In the genomic region with DNA sequence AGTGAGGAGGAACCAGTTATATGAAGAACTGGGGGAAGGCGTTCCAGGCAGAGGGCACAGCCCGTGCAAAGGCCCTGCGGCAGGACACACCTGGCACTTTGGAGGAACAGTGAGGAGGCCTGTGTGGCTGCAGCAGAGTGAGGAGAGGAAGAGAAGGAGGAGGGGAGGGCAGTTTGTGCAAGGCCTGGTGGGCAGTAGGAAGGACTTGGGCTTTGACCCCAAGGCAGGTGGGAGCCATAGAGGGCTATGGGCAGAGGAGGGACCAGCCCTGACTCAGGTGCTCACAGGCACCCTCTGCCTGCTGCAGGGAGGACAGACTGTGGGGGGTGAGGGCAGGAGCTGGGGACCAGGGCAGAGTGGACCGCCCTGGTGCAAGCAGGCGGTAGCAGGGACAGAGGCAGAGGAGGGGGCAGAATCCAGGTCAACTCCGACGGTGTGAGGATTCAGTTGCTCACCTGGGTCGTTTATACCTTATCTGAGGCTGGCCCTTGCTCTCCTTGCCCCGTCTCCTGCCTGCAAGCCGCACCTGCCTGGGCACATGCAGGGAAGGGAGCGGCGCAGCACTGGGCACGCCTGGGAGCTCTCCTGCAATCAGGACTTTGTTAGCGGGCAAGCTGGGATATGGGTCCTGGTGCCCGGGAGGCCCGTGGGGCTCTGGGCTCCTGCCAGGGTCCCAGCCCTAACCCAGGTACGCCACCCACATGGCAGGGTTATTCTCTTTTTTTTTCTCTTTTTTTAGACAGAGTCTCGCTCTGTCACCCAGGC, we compare ENCODE assay signal across 22 cellular contexts. TPM values are rescaled to one million over a fixed set of nuclear protein-coding genes. Genes with fewer than 3 reads are reported as not detected.
A peak's percentile ranks its signal among the peaks of the same experiment; 100 is the strongest.
DNase-seq lines count a peak whose midpoint lies in the region; ATAC-seq and TF ChIP-seq lines count a peak whose summit lies in the region.
"Had no signal": no experiment of that assay in that cellular context is flagged by ENCODE, and none has a peak within 500 bp of the region (broad histone marks: within the 10 kb centered on the region; RNA-seq: fewer than 3 reads in every experiment).

No MANE protein-coding gene starts in this region.

- no peak overlapping the region for H3K4me3 Mint-ChIP-seq in activated CD8-positive, alpha-beta T cell treated with anti-CD3 and anti-CD28 coated beads for 36 hours
- H3K4me3 Mint-ChIP-seq in activated CD8-positive, alpha-beta T cell treated with anti-CD3 and anti-CD28 coated beads, Interleukin-2, amount 10 ng/mL, durations not matched to agents 7 days and 5 days, result no peak overlapping the region
- H3K4me3 Mint-ChIP-seq in activated CD8-positive, alpha-beta memory T cell treated with anti-CD3 and anti-CD28 coated beads, Interleukin-2, amount 10 ng/mL, durations not matched to agents 7 days and 5 days, result no peak overlapping the region
- H3K4me3 Mint-ChIP-seq: GM23338; IgD-negative memory B cell; memory B cell; natural killer cell treated with Interleukin-12 subunit alpha and Interleukin-12 subunit beta and Interleukin-15 and Interleukin-18, amount 100 ng/mL, for 72 hours had no signal

- TF ChIP-seq EP300 in ovary (IDR thresholded peaks at IDR 0.05), result no peak

- H3K9me3 ChIP-seq in esophagus squamous epithelium (no peaks in the 10 kb centered on the region), ovary (no peaks in the 10 kb centered on the region), thoracic aorta (no peaks in the 10 kb centered on the region)
- H3K9me3 ChIP-seq: SJSA1, tibial nerve had no signal

- DNase-seq in activated CD8-positive, alpha-beta T cell treated with anti-CD3 and anti-CD28 coated beads for 36 hours, result no peak
- no peak for DNase-seq in activated CD8-positive, alpha-beta T cell treated with anti-CD3 and anti-CD28 coated beads, Interleukin-2, amount 10 ng/mL, durations not matched to agents 7 days and 5 days
- no peak for DNase-seq in esophagus squamous epithelium (lab: John Stamatoyannopoulos, UW)
- no peak for DNase-seq in ovary
- DNase-seq in thoracic aorta (ENCODE audit: low spot score), result no peak
- no peak for DNase-seq in activated CD4-positive, alpha-beta T cell treated with anti-CD3 and anti-CD28 coated beads, Interleukin-2, amount 50 U/mL, for 1 hour
- DNase-seq in NCI-H345 (lab: John Stamatoyannopoulos, UW), result no peak
- no peak for DNase-seq in activated CD8-positive, alpha-beta memory T cell treated with anti-CD3 and anti-CD28 coated beads, Interleukin-2, amount 10 ng/mL, durations not matched to agents 7 days and 5 days
- DNase-seq: activated gamma-delta T cell; aorta; C1 segment of cervical spinal cord; DMS 273 treated with DMSO at 0.1 percent for 48 hours; NCI-H2029 treated with DMSO at 0.1 percent for 48 hours; NCI-H526; stimulated activated CD4-positive, alpha-beta T cell treated with anti-CD3 and anti-CD28 coated beads, Interleukin-4, amount 100 ng/mL, for 1 hour had no signal

- 33 to 71% methylated on average over 15 to 16 of the region's 18 CpGs for WGBS in esophagus squamous epithelium, 2 donors
- WGBS in ovary, 3 donors, result 84 to 86% (median 86%) methylated on average over 18 of the region's 18 CpGs

- H3K4me1 ChIP-seq in esophagus squamous epithelium (peaks cover 74 to 100% (median 89%) of the 10 kb centered on the region in 3 donors), ovary (ENCODE audit: insufficient read depth) (peaks cover 22% of the 10 kb centered on the region), thoracic aorta (ENCODE audit: control insufficient read depth in 1 of 2, low read depth in 2 of 2) (peaks cover 29 to 67% of the 10 kb centered on the region in 2 donors)

- no peaks in the 10 kb centered on the region for H3K4me1 Mint-ChIP-seq in activated CD8-positive, alpha-beta T cell treated with anti-CD3 and anti-CD28 coated beads for 36 hours (ENCODE audit: low read depth)
- H3K4me1 Mint-ChIP-seq in activated CD8-positive, alpha-beta T cell treated with anti-CD3 and anti-CD28 coated beads, Interleukin-2, amount 10 ng/mL, durations not matched to agents 7 days and 5 days (ENCODE audit: low read depth), result no peaks in the 10 kb centered on the region
- no peaks in the 10 kb centered on the region for H3K4me1 Mint-ChIP-seq in activated CD8-positive, alpha-beta memory T cell treated with anti-CD3 and anti-CD28 coated beads, Interleukin-2, amount 10 ng/mL, durations not matched to agents 7 days and 5 days

- intact Hi-C loops in activated CD8-positive, alpha-beta T cell treated with anti-CD3 and anti-CD28 coated beads for 36 hours (cut with micrococcal nuclease), result no loop called here
- intact Hi-C loops in esophagus squamous epithelium (cut with DNase I), result no loop called here
- intact Hi-C loops in ovary (cut with DNase I), result loop anchor here in 1 of 4 donors (10.0 kb wide), 1 partner anchor 56 kb away; no protein-coding TSS in a partner anchor

- peak overlapping the region; percentile 95 to 99 (median 98) for H3K27ac ChIP-seq in esophagus squamous epithelium
- H3K27ac ChIP-seq in ovary, result peak overlapping the region; percentile 34 to 57
- peak overlapping the region; percentile 36 to 99 for H3K27ac ChIP-seq in thoracic aorta
- H3K27ac ChIP-seq: SJSA1 had no signal

- H3K4me3 ChIP-seq in esophagus squamous epithelium (peak overlapping the region in 1 of 4 donors; percentile 2), ovary (no peak overlapping the region), thoracic aorta (no peak overlapping the region)
- H3K4me3 ChIP-seq: GM23338, SJSA1, tibial nerve had no signal

- TF ChIP-seq CTCF in activated CD8-positive, alpha-beta T cell treated with anti-CD3 and anti-CD28 coated beads for 36 hours (IDR thresholded peaks at IDR 0.05), result no peak
- TF ChIP-seq CTCF in esophagus squamous epithelium (IDR thresholded peaks at IDR 0.05), result peak in 1 of 6 experiments; percentile 23
- no peak for TF ChIP-seq CTCF in ovary (IDR thresholded peaks at IDR 0.05)
- no peak for TF ChIP-seq CTCF in thoracic aorta (IDR thresholded peaks at IDR 0.05)

- TF ChIP-seq POLR2A in esophagus squamous epithelium (IDR thresholded peaks at IDR 0.05), result no peak
- TF ChIP-seq POLR2A in ovary (IDR thresholded peaks at IDR 0.05), result no peak

- peak; percentile 17 for ATAC-seq in activated CD8-positive, alpha-beta T cell treated with anti-CD3 and anti-CD28 coated beads for 36 hours
- ATAC-seq in activated CD8-positive, alpha-beta T cell treated with anti-CD3 and anti-CD28 coated beads, Interleukin-2, amount 10 ng/mL, durations not matched to agents 7 days and 5 days, result no peak
- no peak for ATAC-seq in thoracic aorta (ENCODE audit: insufficient number of reproducible peaks, low FRiP score, low read depth)
- no peak for ATAC-seq in activated CD8-positive, alpha-beta memory T cell treated with anti-CD3 and anti-CD28 coated beads, Interleukin-2, amount 10 ng/mL, durations not matched to agents 7 days and 5 days
- ATAC-seq: GM23338; natural killer cell treated with Interleukin-12 subunit alpha and Interleukin-12 subunit beta and Interleukin-15 and Interleukin-18, amount 100 ng/mL, for 72 hours; sciatic nerve had no signal

- no peaks in the 10 kb centered on the region for H3K27me3 Mint-ChIP-seq in activated CD8-positive, alpha-beta T cell treated with anti-CD3 and anti-CD28 coated beads for 36 hours
- H3K27me3 Mint-ChIP-seq in activated CD8-positive, alpha-beta T cell treated with anti-CD3 and anti-CD28 coated beads, Interleukin-2, amount 10 ng/mL, durations not matched to agents 7 days and 5 days (ENCODE audit: low read depth), result no peaks in the 10 kb centered on the region
- no peaks in the 10 kb centered on the region for H3K27me3 Mint-ChIP-seq in activated CD8-positive, alpha-beta memory T cell treated with anti-CD3 and anti-CD28 coated beads, Interleukin-2, amount 10 ng/mL, durations not matched to agents 7 days and 5 days
- H3K27me3 Mint-ChIP-seq: memory B cell; natural killer cell treated with Interleukin-12 subunit alpha and Interleukin-12 subunit beta and Interleukin-15 and Interleukin-18, amount 100 ng/mL, for 72 hours had no signal

- H3K9me3 Mint-ChIP-seq in activated CD8-positive, alpha-beta T cell treated with anti-CD3 and anti-CD28 coated beads for 36 hours, result no peaks in the 10 kb centered on the region
- no peaks in the 10 kb centered on the region for H3K9me3 Mint-ChIP-seq in activated CD8-positive, alpha-beta T cell treated with anti-CD3 and anti-CD28 coated beads, Interleukin-2, amount 10 ng/mL, durations not matched to agents 7 days and 5 days (ENCODE audit: insufficient read depth)
- H3K9me3 Mint-ChIP-seq in activated CD8-positive, alpha-beta memory T cell treated with anti-CD3 and anti-CD28 coated beads, Interleukin-2, amount 10 ng/mL, durations not matched to agents 7 days and 5 days (ENCODE audit: low read depth), result no peaks in the 10 kb centered on the region
- H3K9me3 Mint-ChIP-seq: memory B cell; natural killer cell treated with Interleukin-12 subunit alpha and Interleukin-12 subunit beta and Interleukin-15 and Interleukin-18, amount 100 ng/mL, for 72 hours had no signal

- no peaks in the 10 kb centered on the region for H3K36me3 Mint-ChIP-seq in activated CD8-positive, alpha-beta T cell treated with anti-CD3 and anti-CD28 coated beads for 36 hours (ENCODE audit: low read depth)
- no peaks in the 10 kb centered on the region for H3K36me3 Mint-ChIP-seq in activated CD8-positive, alpha-beta T cell treated with anti-CD3 and anti-CD28 coated beads, Interleukin-2, amount 10 ng/mL, durations not matched to agents 7 days and 5 days (ENCODE audit: low read depth)
- no peaks in the 10 kb centered on the region for H3K36me3 Mint-ChIP-seq in activated CD8-positive, alpha-beta memory T cell treated with anti-CD3 and anti-CD28 coated beads, Interleukin-2, amount 10 ng/mL, durations not matched to agents 7 days and 5 days
- H3K36me3 Mint-ChIP-seq: natural killer cell treated with Interleukin-12 subunit alpha and Interleukin-12 subunit beta and Interleukin-15 and Interleukin-18, amount 100 ng/mL, for 72 hours had no signal

- POLR2A ChIA-PET in activated CD8-positive, alpha-beta T cell treated with anti-CD3 and anti-CD28 coated beads for 36 hours (lab: Charles Lee), result no interaction called here
- POLR2A ChIA-PET in activated CD8-positive, alpha-beta T cell treated with anti-CD3 and anti-CD28 coated beads, Interleukin-2, amount 10 ng/mL, durations not matched to agents 7 days and 5 days (lab: Charles Lee), result no interaction called here

- peaks cover 0 to 7% (median 0%) of the 10 kb centered on the region in 3 donors for H3K36me3 ChIP-seq in esophagus squamous epithelium
- H3K36me3 ChIP-seq in ovary, result no peaks in the 10 kb centered on the region
- no peaks in the 10 kb centered on the region for H3K36me3 ChIP-seq in thoracic aorta
- H3K36me3 ChIP-seq: tibial nerve had no signal

- CTCF ChIA-PET in activated CD8-positive, alpha-beta T cell treated with anti-CD3 and anti-CD28 coated beads for 36 hours (lab: Charles Lee), result interaction anchor here (1.4 kb wide), 1 partner anchor 28 kb away, joined by 4 read pairs; no protein-coding TSS in a partner anchor
- CTCF ChIA-PET in activated CD8-positive, alpha-beta T cell treated with anti-CD3 and anti-CD28 coated beads, Interleukin-2, amount 10 ng/mL, durations not matched to agents 7 days and 5 days (lab: Charles Lee), result no interaction called here
- CTCF ChIA-PET in activated CD8-positive, alpha-beta memory T cell treated with anti-CD3 and anti-CD28 coated beads, Interleukin-2, amount 10 ng/mL, durations not matched to agents 7 days and 5 days (lab: Charles Lee), result interaction anchor here (1.0 kb wide), 1 partner anchor 71 kb away, joined by 3 read pairs; no protein-coding TSS in a partner anchor

- no peak overlapping the region for H3K27ac Mint-ChIP-seq in activated CD8-positive, alpha-beta T cell treated with anti-CD3 and anti-CD28 coated beads for 36 hours
- no peak overlapping the region for H3K27ac Mint-ChIP-seq in activated CD8-positive, alpha-beta T cell treated with anti-CD3 and anti-CD28 coated beads, Interleukin-2, amount 10 ng/mL, durations not matched to agents 7 days and 5 days
- H3K27ac Mint-ChIP-seq in activated CD8-positive, alpha-beta memory T cell treated with anti-CD3 and anti-CD28 coated beads, Interleukin-2, amount 10 ng/mL, durations not matched to agents 7 days and 5 days, result no peak overlapping the region
- H3K27ac Mint-ChIP-seq: GM23338; memory B cell; natural killer cell treated with Interleukin-12 subunit alpha and Interleukin-12 subunit beta and Interleukin-15 and Interleukin-18, amount 100 ng/mL, for 72 hours had no signal

- H3K27me3 ChIP-seq in esophagus squamous epithelium (no peaks in the 10 kb centered on the region), ovary (no peaks in the 10 kb centered on the region), thoracic aorta (replicated peaks; ENCODE audit: insufficient read depth) (no peaks in the 10 kb centered on the region)
- H3K27me3 ChIP-seq: SJSA1, tibial nerve had no signal

RNA-seq across cellular contexts. Expression of gene NFIC, which starts 34.8 kb away (rescaled TPM):
- 10 to 100 TPM; 19.0 to 20.8 TPM for total RNA-seq in activated CD8-positive, alpha-beta T cell treated with anti-CD3 and anti-CD28 coated beads for 36 hours
- 10 to 100 TPM; 13.4 to 14.0 TPM for total RNA-seq in activated CD8-positive, alpha-beta T cell treated with anti-CD3 and anti-CD28 coated beads, Interleukin-2, amount 10 ng/mL, durations not matched to agents 7 days and 5 days
- 10 to 100 TPM; 40.8 to 80.9 (median 61.0) TPM for total RNA-seq in esophagus squamous epithelium
- 100 to 1,000 TPM in 5 of 7 donors, 10 to 100 TPM in 2; 62.0 to 345 (median 283) TPM for total RNA-seq in ovary
- 10 to 100 TPM; 31.9 to 71.1 TPM for polyA plus RNA-seq in ovary
- total RNA-seq in thoracic aorta, result 100 to 1,000 TPM; 178 to 203 TPM
- total RNA-seq in activated CD8-positive, alpha-beta memory T cell treated with anti-CD3 and anti-CD28 coated beads, Interleukin-2, amount 10 ng/mL, durations not matched to agents 7 days and 5 days, result 10 to 100 TPM; 14.0 to 15.1 TPM

Comparison
In these comparisons a context has a peak if more than half of its experiments do, and no peak if none do; other contexts are left out.
1. H3K27ac ChIP-seq: peak in every context shown above with its lines; median percentile 98 in esophagus squamous epithelium; 68 in thoracic aorta; 46 in ovary.